ENCODE assay signal across 28 cellular contexts in genomic region chr10:113739577-113739976, GRCh38. TPM values are rescaled to one million over a fixed set of nuclear protein-coding genes. Genes with fewer than 3 reads are reported as not detected.
"Had no signal": no experiment of that assay in that cellular context is flagged by ENCODE, and none has a peak within 500 bp of the region (broad histone marks: within the 10 kb centered on the region; RNA-seq: fewer than 3 reads in every experiment).

No MANE protein-coding gene starts in this region.

- H3K36me3 ChIP-seq: left lung, lower lobe of right lung, right atrium auricular region, suprapubic skin, thoracic aorta, tibial artery, upper lobe of right lung had no signal

- H3K4me1 ChIP-seq: parathyroid adenoma, psoas muscle, right atrium auricular region, suprapubic skin, upper lobe of right lung had no signal

- ATAC-seq: left colon; left lung; lower lobe of right lung; naive thymus-derived CD8-positive, alpha-beta T cell; psoas muscle; sciatic nerve; stimulated activated naive B cell treated with anti-CD40 and anti-IgM and Interleukin-4, amounts not matched to agents 10 μg/mL and 1 μg/mL and 100 μg/mL, for 72 hours; upper lobe of right lung had no signal

- H3K27ac ChIP-seq: left lung, lower lobe of right lung, parathyroid adenoma, psoas muscle, right atrium auricular region, skin epidermis, suprapubic skin, thoracic aorta, tibial artery, upper lobe of right lung had no signal

- FAIRE-seq: islet of Langerhans, kidney, urothelium cell line had no signal

- H3K79me2 ChIP-seq: parathyroid adenoma had no signal

- H3K9me3 ChIP-seq: left lung, lower lobe of right lung, psoas muscle, suprapubic skin, thoracic aorta, tibial artery, upper lobe of right lung had no signal

- H2AFZ ChIP-seq: parathyroid adenoma had no signal

- H3K4me3 ChIP-seq: left lung, lower lobe of right lung, psoas muscle, right atrium auricular region, skin epidermis, suprapubic skin, thoracic aorta, tibial artery, upper lobe of right lung had no signal

- DNase-seq: immature natural killer cell; kidney; left colon; left lung; lower lobe of right lung; mammary epithelial cell; mesenchymal stem cell; naive thymus-derived CD8-positive, alpha-beta T cell; psoas muscle; stimulated activated CD4-positive, alpha-beta T cell treated with anti-CD3 and anti-CD28 coated beads, Interleukin-12 subunit alpha, Interleukin-12 subunit beta, amount 100 ng/mL, for 4 hours; stimulated activated CD4-positive, alpha-beta T cell treated with anti-CD3 and anti-CD28 coated beads, Interleukin-15, amount 100 ng/mL, for 24 hours; stimulated activated CD4-positive, alpha-beta T cell treated with anti-CD3 and anti-CD28 coated beads, Interleukin-2, amount 100 ng/mL, for 24 hours; stimulated activated CD4-positive, alpha-beta T cell treated with anti-CD3 and anti-CD28 coated beads, Interleukin-4, amount 100 ng/mL, for 1 hour; stimulated activated naive B cell treated with anti-CD40 and anti-IgM and Interleukin-4, amounts not matched to agents 10 μg/mL and 1 μg/mL and 100 μg/mL, for 72 hours; tibial artery; trophoblast cell; upper lobe of right lung had no signal

- H3K27me3 ChIP-seq: left lung, right atrium auricular region, suprapubic skin, upper lobe of right lung had no signal

- H3K9ac ChIP-seq: parathyroid adenoma had no signal

RNA-seq across cellular contexts. Expression of gene PLEKHS1, which starts 11.9 kb away (rescaled TPM):
- total RNA-seq: naive thymus-derived CD8-positive, alpha-beta T cell; neural crest cell; posterior vena cava; psoas muscle; right atrium auricular region; upper lobe of right lung had no signal
- polyA plus RNA-seq: immature natural killer cell; liver; mammary epithelial cell; naive thymus-derived CD8-positive, alpha-beta T cell had no signal
